Comparison of ENCODE assay signal across 8 cellular contexts in genomic region chr17:45051060-45051719, GRCh38. TPM values are rescaled to one million over a fixed set of nuclear protein-coding genes. Genes with fewer than 3 reads are reported as not detected.
A peak's percentile ranks its signal among the peaks of the same experiment; 100 is the strongest.
DNase-seq lines count a peak whose midpoint lies in the region; ATAC-seq and TF ChIP-seq lines count a peak whose summit lies in the region.

A gene with protein sequence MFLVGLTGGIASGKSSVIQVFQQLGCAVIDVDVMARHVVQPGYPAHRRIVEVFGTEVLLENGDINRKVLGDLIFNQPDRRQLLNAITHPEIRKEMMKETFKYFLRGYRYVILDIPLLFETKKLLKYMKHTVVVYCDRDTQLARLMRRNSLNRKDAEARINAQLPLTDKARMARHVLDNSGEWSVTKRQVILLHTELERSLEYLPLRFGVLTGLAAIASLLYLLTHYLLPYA (minus strand): TSS chr17:45051632. CDS start chr17:45034885, 16,747 bp downstream.

- peak within 1 kb of the TSS; percentile 98 for H3K4me2 ChIP-seq in osteoblast (ENCODE audit: insufficient read depth, low read length)

- H2AFZ ChIP-seq in osteoblast (ENCODE audit: low read length), result peak within 1 kb of the TSS; percentile 90

- H3K9me3 ChIP-seq in osteoblast (ENCODE audit: low read depth, low read length) (no peaks in the 10 kb centered on the region), testis (no peaks in the 10 kb centered on the region)

- no peaks in the 10 kb centered on the region for H3K9me3 Mint-ChIP-seq in activated naive CD4-positive, alpha-beta T cell treated with anti-CD3 and anti-CD28 coated beads, Interleukin-2, amount 50 U/mL, for 72 hours

- no peaks in the 10 kb centered on the region for H4K20me1 ChIP-seq in osteoblast (ENCODE audit: insufficient read depth, low read length)

- TF ChIP-seq POLR2A in testis (IDR thresholded peaks at IDR 0.05), result peak; percentile 41

- no peaks in the 10 kb centered on the region for H3K27me3 ChIP-seq in GM06990 (replicated peaks; ENCODE audit: control insufficient read depth, insufficient read depth, low read length)
- H3K27me3 ChIP-seq in osteoblast (ENCODE audit: insufficient read depth, low read length), result no peaks in the 10 kb centered on the region
- no peaks in the 10 kb centered on the region for H3K27me3 ChIP-seq in testis

- peak within 1 kb of the TSS; percentile 95 to 96 for H3K27ac Mint-ChIP-seq in activated naive CD4-positive, alpha-beta T cell treated with anti-CD3 and anti-CD28 coated beads, Interleukin-2, amount 50 U/mL, for 72 hours

- peak; percentile 88 for ATAC-seq in HG02588 (IDR thresholded peaks at IDR 0.05; ENCODE audit: unreplicated experiment)
- ATAC-seq in activated naive CD4-positive, alpha-beta T cell treated with anti-CD3 and anti-CD28 coated beads, Interleukin-2, amount 50 U/mL, for 72 hours, result peak; percentile 90 to 99

- TF ChIP-seq CTCF in GM06990 (IDR thresholded peaks at IDR 0.05; ENCODE audit: insufficient read depth, low read length, poor library complexity, severe bottlenecking) (no peak), osteoblast (IDR thresholded peaks at IDR 0.05; ENCODE audit: extremely low read depth, low read depth, low read length) (no peak), testis (IDR thresholded peaks at IDR 0.05) (peak in 1 of 3 experiments; percentile 20)

- DNase-seq in GM06990 (ENCODE audit: extremely low read depth, insufficient read length), result peak; percentile 97
- peak; percentile 94 for DNase-seq in NCI-H1092 (lab: John Stamatoyannopoulos, UW)
- peak; percentile 90 for DNase-seq in SKM-1 (lab: John Stamatoyannopoulos, UW; ENCODE audit: unreplicated experiment)
- peak; percentile 92 to 94 for DNase-seq in activated naive CD4-positive, alpha-beta T cell treated with anti-CD3 and anti-CD28 coated beads, Interleukin-2, amount 50 U/mL, for 72 hours (ENCODE audit: low spot score in 2 of 2)
- peak; percentile 98 for DNase-seq in glomerular visceral epithelial cell (ENCODE audit: extremely low spot score)
- peak; percentile 99 for DNase-seq in osteoblast (ENCODE audit: insufficient read length, low spot score, missing footprints)
- DNase-seq in testis, result peak; percentile 95

- 0 to 1% methylated on average over 9 to 23 of the region's 56 CpGs for WGBS in testis, 2 donors

- H3K4me3 ChIP-seq in GM06990 (replicated peaks; ENCODE audit: low read depth, low read length) (peak within 1 kb of the TSS; percentile 75), osteoblast (ENCODE audit: insufficient read depth, low read length) (peak within 1 kb of the TSS; percentile 78), testis (peak within 1 kb of the TSS; percentile 67 to 79)

- H3K27ac ChIP-seq in osteoblast (ENCODE audit: low read depth, low read length) (peak within 1 kb of the TSS; percentile 90), testis (peak within 1 kb of the TSS; percentile 87)

- intact Hi-C loops in testis (cut with DNase I; ENCODE audit: low total_unique reads), result no loop called here

- H3K36me3 ChIP-seq in GM06990 (ENCODE audit: control insufficient read depth, insufficient read depth, low read length) (no peaks in the 10 kb centered on the region), osteoblast (ENCODE audit: insufficient read depth, low read length) (no peaks in the 10 kb centered on the region), testis (ENCODE audit: low read depth, missing control alignments) (no peaks in the 10 kb centered on the region)

- peaks cover 12 to 17% of the 10 kb centered on the region in 2 donors for H3K36me3 Mint-ChIP-seq in activated naive CD4-positive, alpha-beta T cell treated with anti-CD3 and anti-CD28 coated beads, Interleukin-2, amount 50 U/mL, for 72 hours

- H3K4me1 ChIP-seq in osteoblast (ENCODE audit: insufficient read depth, low read length), result peaks cover 30% of the 10 kb centered on the region
- peaks cover 16% of the 10 kb centered on the region for H3K4me1 ChIP-seq in testis

- H3K79me2 ChIP-seq in osteoblast (ENCODE audit: insufficient read depth, low read length), result peaks cover 45% of the 10 kb centered on the region

RNA-seq across cellular contexts. Expression of the gene that starts here (rescaled TPM):
- total RNA-seq in activated naive CD4-positive, alpha-beta T cell treated with anti-CD3 and anti-CD28 coated beads, Interleukin-2, amount 50 U/mL, for 72 hours, result 10 to 100 TPM; 38.9 to 93.4 TPM
- total RNA-seq in osteoblast (34.5 and 39.1 TPM in 2 replicates), testis (10 to 100 TPM; 63.1 to 72.5 TPM)
- polyA plus RNA-seq in testis (ENCODE audit: insufficient read depth, low read depth, low replicate concordance), result 33.2 TPM

Comparison
In these comparisons a context has a peak if more than half of its experiments do, and no peak if none do; other contexts are left out.
1. Peak in every context shown above with its lines: DNase-seq, ATAC-seq, H3K4me3 ChIP-seq and H3K27ac ChIP-seq.